21 cellular contexts compared by ENCODE assay signal in genomic region chr1:69244211-69244610, GRCh38.
"Had no signal": no experiment of that assay in that cellular context is flagged by ENCODE, and none has a peak within 500 bp of the region (broad histone marks: within the 10 kb centered on the region; RNA-seq: fewer than 3 reads in every experiment).

No MANE protein-coding gene starts in this region.

- H3K27ac ChIP-seq: lower lobe of right lung, tibial nerve had no signal

- H3K4me1 Mint-ChIP-seq: activated naive CD4-positive, alpha-beta T cell treated with anti-CD3 and anti-CD28 coated beads, Interleukin-2, amount 50 U/mL, for 24 hours; naive B cell; stimulated activated effector memory CD8-positive, alpha-beta T cell treated with anti-CD3 and anti-CD28 coated beads, Interleukin-12 subunit alpha, Interleukin-12 subunit beta, amount 100 ng/mL, for 72 hours; stimulated activated naive CD8-positive, alpha-beta T cell treated with anti-CD3 and anti-CD28 coated beads, Interleukin-15, amount 100 ng/mL, for 72 hours had no signal

- H3K36me3 ChIP-seq: lower lobe of right lung, tibial nerve had no signal

- H3K4me1 ChIP-seq: lower lobe of right lung had no signal

- ATAC-seq: lower lobe of right lung; sciatic nerve; stimulated activated effector memory CD8-positive, alpha-beta T cell treated with anti-CD3 and anti-CD28 coated beads, Interleukin-12 subunit alpha, Interleukin-12 subunit beta, amount 100 ng/mL, for 72 hours; stimulated activated naive CD8-positive, alpha-beta T cell treated with anti-CD3 and anti-CD28 coated beads, Interleukin-15, amount 100 ng/mL, for 72 hours had no signal

- H3K36me3 Mint-ChIP-seq: activated naive CD4-positive, alpha-beta T cell treated with anti-CD3 and anti-CD28 coated beads, Interleukin-2, amount 50 U/mL, for 24 hours; brain; naive B cell; stimulated activated effector memory CD8-positive, alpha-beta T cell treated with anti-CD3 and anti-CD28 coated beads, Interleukin-12 subunit alpha, Interleukin-12 subunit beta, amount 100 ng/mL, for 72 hours had no signal

- H3K9me3 ChIP-seq: lower lobe of right lung, tibial nerve had no signal

- H3K9me3 Mint-ChIP-seq: brain; dendritic cell treated with granulocyte-macrophage colony-stimulating factor and Interleukin-4, amounts not matched to agents 40 ng/mL and 50 ng/mL, for 4 days had no signal

- DNase-seq: activated CD4-positive, CD25-positive, alpha-beta regulatory T cell treated with anti-CD3 and anti-CD28 coated beads, Interleukin-2, amount 50 U/mL, for 72 hours; activated gamma-delta T cell treated with Interleukin-2 at 50 U/mL for 16 hours; activated T-cell treated with anti-CD3 and anti-CD28 coated beads, Interleukin-2, amount 50 U/mL, for 1 hour; aorta; effector CD4-positive, alpha-beta T cell; erythroblast; foreskin fibroblast; kidney; lower lobe of right lung; naive B cell; posterior cingulate gyrus; small intestine; stimulated activated CD4-positive, alpha-beta T cell treated with anti-CD3 and anti-CD28 coated beads, Interleukin-2, amount 100 ng/mL, for 24 hours; stimulated activated naive CD8-positive, alpha-beta T cell treated with anti-CD3 and anti-CD28 coated beads, Interleukin-15, amount 100 ng/mL, for 72 hours; T-helper 2 cell had no signal

- H3K4me3 Mint-ChIP-seq: activated naive CD4-positive, alpha-beta T cell treated with anti-CD3 and anti-CD28 coated beads, Interleukin-2, amount 50 U/mL, for 24 hours; brain; dendritic cell treated with granulocyte-macrophage colony-stimulating factor and Interleukin-4, amounts not matched to agents 40 ng/mL and 50 ng/mL, for 4 days; stimulated activated effector memory CD8-positive, alpha-beta T cell treated with anti-CD3 and anti-CD28 coated beads, Interleukin-12 subunit alpha, Interleukin-12 subunit beta, amount 100 ng/mL, for 72 hours; stimulated activated naive CD8-positive, alpha-beta T cell treated with anti-CD3 and anti-CD28 coated beads, Interleukin-15, amount 100 ng/mL, for 72 hours had no signal

- H3K27me3 ChIP-seq: tibial nerve had no signal

- H3K27me3 Mint-ChIP-seq: activated naive CD4-positive, alpha-beta T cell treated with anti-CD3 and anti-CD28 coated beads, Interleukin-2, amount 50 U/mL, for 24 hours; brain; dendritic cell treated with granulocyte-macrophage colony-stimulating factor and Interleukin-4, amounts not matched to agents 40 ng/mL and 50 ng/mL, for 4 days; naive B cell; stimulated activated naive CD8-positive, alpha-beta T cell treated with anti-CD3 and anti-CD28 coated beads, Interleukin-15, amount 100 ng/mL, for 72 hours had no signal

- H3K4me3 ChIP-seq: lower lobe of right lung, tibial nerve had no signal

- H3K27ac Mint-ChIP-seq: activated naive CD4-positive, alpha-beta T cell treated with anti-CD3 and anti-CD28 coated beads, Interleukin-2, amount 50 U/mL, for 24 hours; dendritic cell treated with granulocyte-macrophage colony-stimulating factor and Interleukin-4, amounts not matched to agents 40 ng/mL and 50 ng/mL, for 4 days; naive B cell; stimulated activated effector memory CD8-positive, alpha-beta T cell treated with anti-CD3 and anti-CD28 coated beads, Interleukin-12 subunit alpha, Interleukin-12 subunit beta, amount 100 ng/mL, for 72 hours; stimulated activated naive CD8-positive, alpha-beta T cell treated with anti-CD3 and anti-CD28 coated beads, Interleukin-15, amount 100 ng/mL, for 72 hours had no signal
